ENCODE assay signal across 8 cellular contexts in genomic region chr17:44501866-44502265, GRCh38. TPM values are rescaled to one million over a fixed set of nuclear protein-coding genes. Genes with fewer than 3 reads are reported as not detected.
DNase-seq lines count a peak whose midpoint lies in the region; ATAC-seq, FAIRE-seq and TF ChIP-seq lines count a peak whose summit lies in the region.

No MANE protein-coding gene starts in this region.

- H3K4me1 ChIP-seq in DND-41 (ENCODE audit: insufficient read depth, low read length) (peaks cover 34% of the 10 kb centered on the region), colonic mucosa (peaks cover 9% of the 10 kb centered on the region)

- no peak for FAIRE-seq in H54 (lab: Jason Lieb, UNC)

- peak overlapping the region; percentile 80 for H3K9ac ChIP-seq in DND-41 (ENCODE audit: low read depth, low read length)
- peak overlapping the region; percentile 30 to 72 for H3K9ac ChIP-seq in colonic mucosa (ENCODE audit: low read depth in 2 of 2, low read length in 2 of 2)

- no peak for DNase-seq in DND-41
- DNase-seq in NAMALWA (ENCODE audit: low spot score), result peak; percentile 48
- DNase-seq in colonic mucosa, result no peak
- DNase-seq in natural killer cell, result no peak
- DNase-seq in stimulated activated CD4-positive, alpha-beta T cell treated with anti-CD3 and anti-CD28 coated beads, Interleukin-15, amount 100 ng/mL, for 24 hours, result no peak
- no peak for DNase-seq in H54 (ENCODE audit: insufficient read length, low spot score)
- DNase-seq in central memory CD4-positive, alpha-beta T cell, result no peak

- H3K36me3 ChIP-seq in DND-41 (ENCODE audit: insufficient read depth, low read length) (peaks cover 3% of the 10 kb centered on the region), colonic mucosa (no peaks in the 10 kb centered on the region)

- no peaks in the 10 kb centered on the region for H3K9me3 ChIP-seq in DND-41 (ENCODE audit: insufficient read depth, low read length, severe bottlenecking)
- H3K9me3 ChIP-seq in colonic mucosa, result no peaks in the 10 kb centered on the region

- intact Hi-C loops in colonic mucosa (cut with DNase I) (no loop called here), natural killer cell (cut with micrococcal nuclease) (loop anchor here (5.0 to 10.0 kb wide), 3 partner anchors 65 to 287 kb away; partner anchors contain the start of gene UBTF)

- no peaks in the 10 kb centered on the region for H3K27me3 Mint-ChIP-seq in natural killer cell (ENCODE audit: low read depth in 2 of 2)

- H3K4me3 ChIP-seq in DND-41 (ENCODE audit: low read depth in 1 of 2, low read length in 2 of 2) (peak overlapping the region; percentile 60 to 65; a peak in 3 of 4 replicates), colonic mucosa (peak overlapping the region; percentile 87)

- ATAC-seq in DND-41 (ENCODE audit: insufficient read depth, low read depth), result no peak
- ATAC-seq in natural killer cell, result no peak
- ATAC-seq in HG03342 (IDR thresholded peaks at IDR 0.05; ENCODE audit: unreplicated experiment), result no peak

- no peak for TF ChIP-seq POLR2A in H54 (IDR thresholded peaks at IDR 0.05; ENCODE audit: low read depth, low read length)

- H3K27me3 ChIP-seq in DND-41 (ENCODE audit: insufficient read depth, low read length, poor library complexity), result no peaks in the 10 kb centered on the region
- no peaks in the 10 kb centered on the region for H3K27me3 ChIP-seq in colonic mucosa

- H3K9me3 Mint-ChIP-seq in natural killer cell, result no peaks in the 10 kb centered on the region

- H3K36me3 Mint-ChIP-seq in natural killer cell, result no peaks in the 10 kb centered on the region

- H3K27ac ChIP-seq in DND-41 (ENCODE audit: low read length) (peak overlapping the region; percentile 90; the same call in 1 of the 2 replicates), colonic mucosa (no peak overlapping the region)

- peaks cover 72% of the 10 kb centered on the region for H3K79me2 ChIP-seq in DND-41 (ENCODE audit: insufficient read depth, low read length)

- H3K4me2 ChIP-seq in DND-41 (ENCODE audit: insufficient read depth, low read length), result peak overlapping the region; percentile 93

- peaks cover 34% of the 10 kb centered on the region for H4K20me1 ChIP-seq in DND-41 (ENCODE audit: insufficient read depth, low read length)

- peaks cover 48 to 55% of the 10 kb centered on the region in 2 donors for H3K4me1 Mint-ChIP-seq in natural killer cell

- TF ChIP-seq CTCF in DND-41 (IDR thresholded peaks at IDR 0.05; ENCODE audit: borderline replicate concordance, extremely low read depth, low read length, poor library complexity, severe bottlenecking) (no peak), colonic mucosa (IDR thresholded peaks at IDR 0.05) (no peak), natural killer cell (IDR thresholded peaks at IDR 0.05) (no peak)

- H2AFZ ChIP-seq in DND-41 (ENCODE audit: low read depth, low read length), result no peak overlapping the region

- peak overlapping the region; percentile 97 for H3K4me3 Mint-ChIP-seq in natural killer cell

- H3K27ac Mint-ChIP-seq in natural killer cell, result peak overlapping the region; percentile 94 to 99

RNA-seq across cellular contexts. Expression of gene GPATCH8, which starts 1.3 kb away (rescaled TPM):
- total RNA-seq in colonic mucosa (10 to 100 TPM; 30.3 to 33.9 TPM), natural killer cell (100 to 1,000 TPM; 104 to 111 (median 109) TPM)

RNA-seq across cellular contexts. Expression of gene FZD2, which starts 55.4 kb away (rescaled TPM):
- total RNA-seq in colonic mucosa, result 1 to 10 TPM in 1 of 2 donors, under 1 TPM in 1; 0.67 to 2.0 TPM
- total RNA-seq in natural killer cell, result under 1 TPM; 0.27 to 0.55 (median 0.33) TPM
